33 cellular contexts compared by ENCODE assay signal in the genomic region with DNA sequence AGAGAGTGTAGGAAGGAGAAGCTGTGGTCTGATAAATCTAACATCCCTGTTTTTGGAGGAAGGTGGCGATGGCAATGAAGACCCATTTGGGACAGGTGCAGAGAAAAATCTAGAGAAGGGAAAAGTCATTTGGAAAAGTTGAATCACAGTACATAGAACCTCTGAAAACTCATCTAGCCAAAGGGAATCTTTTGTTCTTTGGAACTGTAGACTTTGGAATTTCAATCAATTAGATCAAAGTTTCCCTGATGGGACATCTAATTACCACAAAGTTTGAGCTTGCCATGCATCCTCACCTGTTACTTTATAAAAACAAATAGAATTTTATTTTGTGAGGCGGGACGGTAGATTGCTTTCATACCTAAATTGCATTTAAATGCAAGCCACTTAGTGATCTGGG.
"Had no signal": no experiment of that assay in that cellular context is flagged by ENCODE, and none has a peak within 500 bp of the region (broad histone marks: within the 10 kb centered on the region; RNA-seq: fewer than 3 reads in every experiment).

No MANE protein-coding gene starts in this region.

- FAIRE-seq: astrocyte had no signal

- H3K36me3 ChIP-seq: adrenal gland, ascending aorta, brain microvascular endothelial cell, breast epithelium, cardiac muscle cell had no signal

- H3K4me1 ChIP-seq: adrenal gland, ascending aorta, body of pancreas, breast epithelium had no signal

- H3K4me3 ChIP-seq: adrenal gland, ascending aorta, body of pancreas, breast epithelium, cardiac muscle cell had no signal

- H3K27ac ChIP-seq: adrenal gland, ascending aorta, body of pancreas, brain microvascular endothelial cell, breast epithelium, cardiac muscle cell had no signal

- H3K9me3 ChIP-seq: adrenal gland, ascending aorta, body of pancreas, breast epithelium had no signal

- H3K27me3 ChIP-seq: adrenal gland, ascending aorta, body of pancreas, brain microvascular endothelial cell, breast epithelium, cardiac muscle cell had no signal

- DNase-seq: activated effector memory CD4-positive, alpha-beta T cell treated with anti-CD3 and anti-CD28 coated beads, Interleukin-2, amount 50 U/mL, for 16 hours; activated effector memory CD4-positive, alpha-beta T cell treated with Interleukin-2 at 50 U/mL for 16 hours; activated gamma-delta T cell; activated gamma-delta T cell treated with Interleukin-2 at 50 U/mL for 16 hours; activated naive CD4-positive, alpha-beta T cell; activated naive CD4-positive, alpha-beta T cell treated with anti-CD3 and anti-CD28 coated beads for 36 hours; activated naive CD4-positive, alpha-beta T cell treated with anti-CD3 and anti-CD28 coated beads, Interleukin-2, amount 10 ng/mL, durations not matched to agents 7 days and 5 days; activated naive CD4-positive, alpha-beta T cell treated with anti-CD3 and anti-CD28 coated beads, Interleukin-2, amount 50 U/mL, for 16 hours; activated naive CD4-positive, alpha-beta T cell treated with Interleukin-2 at 50 U/mL for 16 hours; activated naive CD8-positive, alpha-beta T cell treated with anti-CD3 and anti-CD28 coated beads for 36 hours; activated naive CD8-positive, alpha-beta T cell treated with anti-CD3 and anti-CD28 coated beads, Interleukin-2, amount 10 ng/mL, durations not matched to agents 7 days and 5 days; activated naive CD8-positive, alpha-beta T cell treated with anti-CD3 and anti-CD28 coated beads, Interleukin-2, amount 50 U/mL, for 24 hours; activated T-cell treated with anti-CD3 and anti-CD28 coated beads, Interleukin-2, amount 50 U/mL, for 1 hour; activated T-cell treated with anti-CD3 and anti-CD28 coated beads, Interleukin-2, amount 50 U/mL, for 24 hours; activated T-cell treated with anti-CD3 and anti-CD28 coated beads, Interleukin-2, amount 50 U/mL, for 4 hours; activated T-cell treated with anti-CD3 and anti-CD28 coated beads, Interleukin-2, amount 50 U/mL, for 48 hours; activated T-cell treated with anti-CD3 and anti-CD28 coated beads, Interleukin-2, amount 50 U/mL, for 72 hours; adrenal gland; amniotic stem cell; amygdala; anterior cingulate cortex; aorta; body of pancreas; brain microvascular endothelial cell; caudate nucleus; central memory CD4-positive, alpha-beta T cell; cerebellar nuclear complex had no signal

- ATAC-seq: activated naive CD4-positive, alpha-beta T cell treated with anti-CD3 and anti-CD28 coated beads, Interleukin-2, amount 50 U/mL, for 72 hours; activated naive CD8-positive, alpha-beta T cell treated with anti-CD3 and anti-CD28 coated beads, Interleukin-2, amount 50 U/mL, for 24 hours; activated T-cell treated with anti-CD3 and anti-CD28 coated beads, Interleukin-2, amount 50 U/mL, for 4 hours; activated T-cell treated with anti-CD3 and anti-CD28 coated beads, Interleukin-2, amount 50 U/mL, for 72 hours; activated T-helper 17 cell treated with anti-CD3 and anti-CD28 coated beads, Interleukin-2, amount 50 U/mL, for 72 hours; body of pancreas had no signal
